22 cellular contexts compared by ENCODE assay signal in the genomic region with DNA sequence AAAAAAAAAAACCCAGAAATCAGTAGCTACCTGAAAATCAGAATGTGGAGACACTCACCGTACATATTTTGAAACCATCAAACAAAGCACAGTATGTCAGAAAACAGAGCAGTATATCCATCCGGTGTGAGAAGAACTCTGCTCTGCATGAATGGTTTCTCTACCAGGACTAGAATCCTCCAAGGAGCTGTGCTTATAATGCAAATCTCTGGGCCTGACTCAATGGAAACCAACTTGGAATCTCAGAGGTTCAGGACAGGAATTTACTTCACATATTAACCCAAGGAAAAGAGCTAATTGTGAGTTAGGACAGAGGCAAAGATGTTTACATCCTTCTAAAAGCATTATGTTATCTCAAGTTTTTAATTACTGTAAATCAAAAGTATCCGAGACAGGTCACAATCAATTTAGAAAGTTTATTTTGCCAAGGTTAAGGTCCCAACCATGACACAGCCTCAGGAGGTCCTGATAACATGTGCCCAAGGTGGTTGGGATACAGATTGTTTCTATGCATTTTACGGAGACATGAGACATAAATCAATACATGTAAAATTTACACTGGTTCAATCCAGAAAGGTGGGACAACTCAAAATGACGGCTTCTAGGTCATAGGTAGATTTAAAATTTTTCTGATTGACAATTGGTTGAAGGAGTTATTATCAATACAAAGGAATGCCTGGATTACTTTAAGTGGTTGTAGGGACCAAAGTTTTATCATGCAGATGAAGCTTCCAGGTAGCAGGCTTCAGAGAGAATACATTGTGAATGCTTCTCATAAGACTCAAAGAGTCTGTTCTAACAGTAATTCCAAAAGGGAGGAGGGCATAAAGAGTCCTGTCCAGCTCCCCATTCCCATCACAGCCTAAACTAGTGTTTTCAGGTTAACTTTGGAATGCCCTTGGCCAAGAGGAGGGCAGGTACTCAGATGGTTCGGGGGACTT.
DNase-seq lines count a peak whose midpoint lies in the region; ATAC-seq and TF ChIP-seq lines count a peak whose summit lies in the region.
"Had no signal": no experiment of that assay in that cellular context is flagged by ENCODE, and none has a peak within 500 bp of the region (broad histone marks: within the 10 kb centered on the region; RNA-seq: fewer than 3 reads in every experiment).

No MANE protein-coding gene starts in this region.

- H3K23ac ChIP-seq in mesendoderm (ENCODE audit: low read length) = no peak overlapping the region

- H2BK15ac ChIP-seq in mesendoderm (replicated peaks; ENCODE audit: low read depth) = no peak overlapping the region

- peak overlapping the region; percentile 16 for H3K4ac ChIP-seq in mesendoderm (ENCODE audit: low read depth, low read length)

- no CpG with 5 or more reads among the region's 6 CpGs for WGBS in mesendoderm (ENCODE audit: extremely low coverage, insufficient coverage, low lambda C conversion rate)
- WGBS in right cardiac atrium = 83% methylated on average over 6 of the region's 6 CpGs

- peak overlapping the region; percentile 97 for H3K27ac ChIP-seq in GM23338 (ENCODE audit: low read depth)
- peak overlapping the region; percentile 70 for H3K27ac ChIP-seq in mesendoderm (ENCODE audit: low read depth, low read length)
- no peak overlapping the region for H3K27ac ChIP-seq in right cardiac atrium (ENCODE audit: low read length)
- H3K27ac ChIP-seq: BLaER1 had no signal

- H3K4me3 Mint-ChIP-seq in GM23338 = peak overlapping the region; percentile 47
- peak overlapping the region; percentile 42 for H3K4me3 Mint-ChIP-seq in WTC11
- H3K4me3 Mint-ChIP-seq: CD4-positive, CD25-positive, alpha-beta regulatory T cell; HFFc6 had no signal

- no peak overlapping the region for H2AFZ ChIP-seq in GM23338

- peak; percentile 94 for ATAC-seq in GM23338
- peak; percentile 87 for ATAC-seq in WTC11
- no peak for ATAC-seq in HG02970 (IDR thresholded peaks at IDR 0.05; ENCODE audit: low FRiP score, unreplicated experiment)
- no peak for ATAC-seq in right cardiac atrium

- H3K79me2 ChIP-seq in GM23338 (replicated peaks; ENCODE audit: insufficient read depth) (no peaks in the 10 kb centered on the region), mesendoderm (ENCODE audit: control insufficient read depth, insufficient read depth, low read length) (no peaks in the 10 kb centered on the region)

- peaks cover 22% of the 10 kb centered on the region for H3K4me1 Mint-ChIP-seq in GM23338
- peaks cover 41% of the 10 kb centered on the region for H3K4me1 Mint-ChIP-seq in WTC11
- H3K4me1 Mint-ChIP-seq: CD4-positive, CD25-positive, alpha-beta regulatory T cell had no signal

- no peak overlapping the region for H4K8ac ChIP-seq in mesendoderm (ENCODE audit: low read depth, low read length)

- H3K9me3 ChIP-seq in right cardiac atrium (ENCODE audit: control insufficient read depth, low read length) = no peaks in the 10 kb centered on the region
- H3K9me3 ChIP-seq: BLaER1, HAP-1 had no signal

- no peaks in the 10 kb centered on the region for H4K20me1 ChIP-seq in GM23338 (replicated peaks; ENCODE audit: insufficient read depth)
- H4K20me1 ChIP-seq: BLaER1 had no signal

- H2BK5ac ChIP-seq in mesendoderm (ENCODE audit: low read length) = no peak overlapping the region

- intact Hi-C loops in right cardiac atrium (cut with DNase I) = no loop called here

- H3K9me3 Mint-ChIP-seq in GM23338 (0 out of 3 replicates have a peak, but pooled peaks cover 6% of the 10 kb centered on the region), WTC11 (no peaks in the 10 kb centered on the region)

- H3K4me3 ChIP-seq in GM23338 = peak overlapping the region; percentile 12
- no peak overlapping the region for H3K4me3 ChIP-seq in mesendoderm (ENCODE audit: low read length)
- H3K4me3 ChIP-seq in right cardiac atrium (ENCODE audit: low read length) = no peak overlapping the region
- H3K4me3 ChIP-seq: BLaER1, HAP-1 had no signal

- no peaks in the 10 kb centered on the region for H3K27me3 Mint-ChIP-seq in GM23338 (ENCODE audit: insufficient read depth, low read depth, poor library complexity)
- no peaks in the 10 kb centered on the region for H3K27me3 Mint-ChIP-seq in WTC11 (ENCODE audit: low read depth)
- H3K27me3 Mint-ChIP-seq: CD4-positive, CD25-positive, alpha-beta regulatory T cell had no signal

- no peak overlapping the region for H3K18ac ChIP-seq in mesendoderm (ENCODE audit: low read length)

- CTCF ChIA-PET in WTC11 (lab: Charles Lee) = interaction anchor here (0.6 to 1.7 kb wide), 2 partner anchors 206 to 379 kb away, joined by 3 read pairs; no protein-coding TSS in a partner anchor

- H3K4me2 ChIP-seq in GM23338 (peak overlapping the region; percentile 40), mesendoderm (ENCODE audit: low read length) (no peak overlapping the region)
- H3K4me2 ChIP-seq: BLaER1 had no signal

- H3K36me3 ChIP-seq in GM23338 (ENCODE audit: insufficient read depth) = no peaks in the 10 kb centered on the region
- H3K36me3 ChIP-seq in mesendoderm (ENCODE audit: control insufficient read depth, insufficient read depth, low read length) = no peaks in the 10 kb centered on the region
- H3K36me3 ChIP-seq: BLaER1, HAP-1 had no signal

- H2AK5ac ChIP-seq in mesendoderm (ENCODE audit: low read length) = no peak overlapping the region

- peaks cover 7% of the 10 kb centered on the region for H3K4me1 ChIP-seq in GM23338 (ENCODE audit: insufficient read depth)
- peaks cover 5% of the 10 kb centered on the region for H3K4me1 ChIP-seq in mesendoderm (ENCODE audit: control insufficient read depth, low read depth, low read length)
- H3K4me1 ChIP-seq in right cardiac atrium (ENCODE audit: control insufficient read depth, insufficient read depth, low read length) = no peaks in the 10 kb centered on the region
- H3K4me1 ChIP-seq: HAP-1 had no signal

- no peaks in the 10 kb centered on the region for H3K79me1 ChIP-seq in mesendoderm (ENCODE audit: low read length)

- H3K27me3 ChIP-seq in GM23338 (ENCODE audit: insufficient read depth) (no peaks in the 10 kb centered on the region), mesendoderm (ENCODE audit: insufficient read depth, low read length, poor library complexity) (no peaks in the 10 kb centered on the region), right cardiac atrium (ENCODE audit: control insufficient read depth, insufficient read depth) (no peaks in the 10 kb centered on the region)
- H3K27me3 ChIP-seq: BLaER1 had no signal

- H2BK120ac ChIP-seq in mesendoderm (ENCODE audit: low read depth, low read length) = peak overlapping the region; percentile 61

- H3K56ac ChIP-seq in mesendoderm (ENCODE audit: low read length) = peak overlapping the region; percentile 51

- H3K27ac Mint-ChIP-seq in GM23338 = peak overlapping the region; percentile 94
- H3K27ac Mint-ChIP-seq in WTC11 = peak overlapping the region; percentile 97
- H3K27ac Mint-ChIP-seq: HFFc6 had no signal

- 0 out of 2 replicates have a peak, but pooled peaks cover 6% of the 10 kb centered on the region for H3K9me2 ChIP-seq in GM23338 (ENCODE audit: insufficient read depth)

- H4K5ac ChIP-seq in mesendoderm (ENCODE audit: low read length) = no peak overlapping the region

- POLR2A ChIA-PET in WTC11 (lab: Charles Lee) = interaction anchor here (0.6 kb wide), 1 partner anchor 55 kb away, joined by 3 read pairs; no protein-coding TSS in a partner anchor

- TF ChIP-seq CTCF in GM23338 (conservative IDR thresholded peaks at IDR 0.05; ENCODE audit: low read depth in 2 of 2) (no peak), WTC11 (IDR thresholded peaks at IDR 0.05) (no peak)

- no peaks in the 10 kb centered on the region for H3F3A ChIP-seq in GM23338 (replicated peaks; ENCODE audit: low read depth)

- H3K9ac ChIP-seq in mesendoderm (ENCODE audit: low read length) = no peak overlapping the region
- H3K9ac ChIP-seq: BLaER1 had no signal

- H3K36me3 Mint-ChIP-seq in GM23338 (ENCODE audit: low read depth) (peaks cover 11% of the 10 kb centered on the region; the same call in 2 of the 3 replicates), WTC11 (peaks cover 4% of the 10 kb centered on the region)
- H3K36me3 Mint-ChIP-seq: CD4-positive, CD25-positive, alpha-beta regulatory T cell had no signal

- peak; percentile 75 for DNase-seq in GM23338 (ENCODE audit: low spot score)
- no peak for DNase-seq in WTC11 (ENCODE audit: low spot score)
- DNase-seq in iPS DF 4.7 (ENCODE audit: extremely low read depth, low spot score) = peak; percentile 49
- peak; percentile 46 for DNase-seq in mesendoderm
- no peak for DNase-seq in right cardiac atrium
- no peak for DNase-seq in cerebellum (ENCODE audit: low spot score)
- DNase-seq: CD4-positive, CD25-positive, alpha-beta regulatory T cell; DMS153; DND-41; HFFc6; NCI-H1092 treated with DMSO at 0.1 percent for 48 hours; NCI-H1436; NCI-H187; NCI-H446; NCI-H524 treated with DMSO at 0.1 percent for 48 hours; NCI-H774; NK-92 treated with Interleukin-12 subunit alpha and Interleukin-12 subunit beta, amount 100 ng/mL, for 24 hours; Right ventricle myocardium superior; RPMI8226 had no signal

TF ChIP-seq in GM23338, 12 proteins besides CTCF, POLR2A, EP300 and RAD21 (continues in another document):
- no peak for TF ChIP-seq POLR2AphosphoS5 (IDR thresholded peaks at IDR 0.05; ENCODE audit: low read depth)

TF ChIP-seq in WTC11, 78 proteins besides CTCF, POLR2A, EP300 and RAD21 (continues in another document):
- no peak for TF ChIP-seq RORB (CRISPR knock-in tag; IDR thresholded peaks at IDR 0.05)
- no peak for TF ChIP-seq ZNF121 (CRISPR knock-in tag; IDR thresholded peaks at IDR 0.05)
- TF ChIP-seq CREB1 (CRISPR knock-in tag; IDR thresholded peaks at IDR 0.05) = no peak
- TF ChIP-seq, protein P1, sequence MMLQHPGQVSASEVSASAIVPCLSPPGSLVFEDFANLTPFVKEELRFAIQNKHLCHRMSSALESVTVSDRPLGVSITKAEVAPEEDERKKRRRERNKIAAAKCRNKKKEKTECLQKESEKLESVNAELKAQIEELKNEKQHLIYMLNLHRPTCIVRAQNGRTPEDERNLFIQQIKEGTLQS (CRISPR knock-in tag; conservative IDR thresholded peaks at IDR 0.05) = no peak
- TF ChIP-seq ZNF416 (CRISPR knock-in tag; IDR thresholded peaks at IDR 0.05) = no peak

Comparison
In these comparisons a context has a peak if more than half of its experiments do, and no peak if none do; other contexts are left out.
1. ATAC-seq: peak in GM23338 (single experiment) and WTC11 (single experiment); none in HG02970 (single experiment) and right cardiac atrium (0 of 2).
2. DNase-seq: peak in GM23338 (single experiment), iPS DF 4.7 (single experiment) and mesendoderm (single experiment); none in WTC11 (single experiment), right cardiac atrium (0 of 3) and cerebellum (single experiment).